In genomic region chr2:236802862-236803261, GRCh38 we compare ENCODE assay signal across 31 cellular contexts.
"Had no signal": no experiment of that assay in that cellular context is flagged by ENCODE, and none has a peak within 500 bp of the region (broad histone marks: within the 10 kb centered on the region; RNA-seq: fewer than 3 reads in every experiment).

No MANE protein-coding gene starts in this region.

- DNase-seq: naive thymus-derived CD4-positive, alpha-beta T cell; natural killer cell; ovary; posterior cingulate gyrus; right cardiac atrium; spleen; stimulated activated CD4-positive, alpha-beta T cell treated with anti-CD3 and anti-CD28 coated beads, Interleukin-12 subunit alpha, Interleukin-12 subunit beta, amount 100 ng/mL, for 4 hours; stimulated activated CD4-positive, alpha-beta T cell treated with anti-CD3 and anti-CD28 coated beads, Interleukin-1b, Interleukin-23, amount 100 ng/mL, for 48 hours; stimulated activated CD4-positive, alpha-beta T cell treated with anti-CD3 and anti-CD28 coated beads, Interleukin-4, amount 100 ng/mL, for 1 hour; stimulated activated CD4-positive, alpha-beta T cell treated with anti-CD3 and anti-CD28 coated beads, Interleukin-4, amount 100 ng/mL, for 4 hours; stimulated activated CD8-positive, alpha-beta memory T cell treated with anti-CD3 and anti-CD28 coated beads, Interleukin-4, amount 100 ng/mL, for 48 hours; stimulated activated naive CD4-positive, alpha-beta T cell; stimulated activated naive CD8-positive, alpha-beta T cell treated with anti-CD3 and anti-CD28 coated beads, Interleukin-15, amount 100 ng/mL, for 72 hours; stimulated activated naive CD8-positive, alpha-beta T cell treated with anti-CD3 and anti-CD28 coated beads, Interleukin-15, Interleukin-2, amounts not matched to agents 100 U/mL and 50 U/mL, for 24 hours; testis; transverse colon; upper lobe of right lung had no signal

- H3K4me2 ChIP-seq: neural progenitor cell, smooth muscle cell had no signal

- H3K9me3 ChIP-seq: neutrophil, ovary, prostate gland, suprapubic skin, testis, transverse colon, vagina had no signal

- H3K4me3 Mint-ChIP-seq: naive thymus-derived CD4-positive, alpha-beta T cell; natural killer cell; nephron; neural progenitor cell; stimulated activated memory B cell treated with anti-CD40 and anti-IgM and Interleukin-4, amounts not matched to agents 10 μg/mL and 1 μg/mL and 100 μg/mL, for 72 hours; stimulated activated naive CD8-positive, alpha-beta T cell treated with anti-CD3 and anti-CD28 coated beads, Interleukin-15, amount 100 ng/mL, for 72 hours; type B pancreatic cell had no signal

- H3K27ac ChIP-seq: neural progenitor cell, neutrophil, ovary, parathyroid adenoma, prostate gland, skin epidermis, spleen, suprapubic skin, testis, tibial artery, transverse colon, upper lobe of right lung, vagina had no signal

- H3K4me1 ChIP-seq: neural progenitor cell, parathyroid adenoma, prostate gland, spleen, testis, upper lobe of right lung, vagina had no signal

- H3K79me2 ChIP-seq: parathyroid adenoma had no signal

- ATAC-seq: naive thymus-derived CD4-positive, alpha-beta T cell; natural killer cell; sciatic nerve; stimulated activated memory B cell treated with anti-CD40 and anti-IgM and Interleukin-4, amounts not matched to agents 10 μg/mL and 1 μg/mL and 100 μg/mL, for 72 hours; stimulated activated naive CD8-positive, alpha-beta T cell treated with anti-CD3 and anti-CD28 coated beads, Interleukin-15, amount 100 ng/mL, for 72 hours; stimulated activated naive CD8-positive, alpha-beta T cell treated with anti-CD3 and anti-CD28 coated beads, Interleukin-15, Interleukin-2, amounts not matched to agents 100 U/mL and 50 U/mL, for 24 hours; upper lobe of right lung had no signal

- FAIRE-seq: urothelium cell line had no signal

- H3K4me3 ChIP-seq: neural progenitor cell, ovary, prostate gland, skin epidermis, smooth muscle cell, spleen, suprapubic skin, testis, tibial artery, transverse colon, upper lobe of right lung, vagina had no signal

- H3K9me3 Mint-ChIP-seq: stimulated activated memory B cell treated with anti-CD40 and anti-IgM and Interleukin-4, amounts not matched to agents 10 μg/mL and 1 μg/mL and 100 μg/mL, for 72 hours had no signal

- H3K27ac Mint-ChIP-seq: naive thymus-derived CD4-positive, alpha-beta T cell; natural killer cell; nephron; neural progenitor cell; stimulated activated memory B cell treated with anti-CD40 and anti-IgM and Interleukin-4, amounts not matched to agents 10 μg/mL and 1 μg/mL and 100 μg/mL, for 72 hours; stimulated activated naive CD8-positive, alpha-beta T cell treated with anti-CD3 and anti-CD28 coated beads, Interleukin-15, amount 100 ng/mL, for 72 hours; type B pancreatic cell had no signal

- H2AFZ ChIP-seq: parathyroid adenoma had no signal

- H3K36me3 Mint-ChIP-seq: naive thymus-derived CD4-positive, alpha-beta T cell; natural killer cell; stimulated activated memory B cell treated with anti-CD40 and anti-IgM and Interleukin-4, amounts not matched to agents 10 μg/mL and 1 μg/mL and 100 μg/mL, for 72 hours had no signal

- H3K27me3 ChIP-seq: neural progenitor cell, ovary, testis, tibial artery, transverse colon, vagina had no signal

- H3K9ac ChIP-seq: neural progenitor cell, parathyroid adenoma had no signal

- H3K36me3 ChIP-seq: neural progenitor cell, neutrophil, ovary, prostate gland, spleen, suprapubic skin, tibial artery, transverse colon, upper lobe of right lung, vagina had no signal

- H3K4me1 Mint-ChIP-seq: naive thymus-derived CD4-positive, alpha-beta T cell; natural killer cell; neural progenitor cell; stimulated activated memory B cell treated with anti-CD40 and anti-IgM and Interleukin-4, amounts not matched to agents 10 μg/mL and 1 μg/mL and 100 μg/mL, for 72 hours; stimulated activated naive CD8-positive, alpha-beta T cell treated with anti-CD3 and anti-CD28 coated beads, Interleukin-15, amount 100 ng/mL, for 72 hours had no signal
